In the genomic region with DNA sequence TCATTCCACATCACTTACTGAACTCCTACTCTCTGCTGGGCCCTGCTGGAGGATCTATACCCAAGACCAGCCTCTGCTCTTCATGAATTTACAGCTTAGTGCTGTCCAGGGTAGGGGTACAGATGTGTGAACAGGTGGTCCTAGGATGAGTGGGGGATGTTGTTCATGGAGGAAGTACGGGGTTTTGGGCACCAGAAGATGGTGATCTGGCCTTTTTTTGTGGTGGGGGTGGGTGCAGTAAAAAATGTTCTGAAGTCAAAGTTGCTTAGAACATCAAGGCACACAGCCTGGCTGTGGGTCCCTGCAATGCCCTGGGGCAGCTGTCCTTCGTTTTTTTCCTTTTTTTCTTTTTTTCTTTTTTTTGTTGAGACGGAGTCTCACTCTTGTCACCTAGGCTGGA, we compare ENCODE assay signal across 14 cellular contexts.
"Had no signal": no experiment of that assay in that cellular context is flagged by ENCODE, and none has a peak within 500 bp of the region (broad histone marks: within the 10 kb centered on the region; RNA-seq: fewer than 3 reads in every experiment).

No MANE protein-coding gene starts in this region.

- H3K4me3 ChIP-seq: ascending aorta, lung, stomach, thoracic aorta had no signal

- H3K4me1 ChIP-seq: ascending aorta, stomach had no signal

- H3K9me3 ChIP-seq: ascending aorta, stomach, thoracic aorta had no signal

- H3K27ac ChIP-seq: ascending aorta, stomach, thoracic aorta had no signal

- ATAC-seq: activated naive CD8-positive, alpha-beta T cell treated with anti-CD3 and anti-CD28 coated beads, Interleukin-2, amount 50 U/mL, for 24 hours; esophagus mucosa; left cardiac atrium had no signal

- H3K4me3 Mint-ChIP-seq: activated CD4-positive, alpha-beta T cell treated with anti-CD3 and anti-CD28 coated beads for 36 hours; activated naive CD8-positive, alpha-beta T cell treated with anti-CD3 and anti-CD28 coated beads, Interleukin-2, amount 50 U/mL, for 24 hours had no signal

- DNase-seq: activated gamma-delta T cell; activated naive CD8-positive, alpha-beta T cell treated with anti-CD3 and anti-CD28 coated beads, Interleukin-2, amount 50 U/mL, for 24 hours; hypothalamus; left cardiac atrium; midbrain; posterior cingulate gyrus; stimulated activated CD4-positive, alpha-beta T cell treated with anti-CD3 and anti-CD28 coated beads, Interleukin-4, amount 100 ng/mL, for 24 hours; stomach; T-helper 9 cell had no signal

- H3K36me3 ChIP-seq: ascending aorta, stomach, thoracic aorta had no signal

- H3K27ac Mint-ChIP-seq: activated naive CD8-positive, alpha-beta T cell treated with anti-CD3 and anti-CD28 coated beads, Interleukin-2, amount 50 U/mL, for 24 hours had no signal

- H3K9me3 Mint-ChIP-seq: activated naive CD8-positive, alpha-beta T cell treated with anti-CD3 and anti-CD28 coated beads, Interleukin-2, amount 50 U/mL, for 24 hours had no signal

- H3K27me3 Mint-ChIP-seq: activated CD4-positive, alpha-beta T cell treated with anti-CD3 and anti-CD28 coated beads for 36 hours; activated naive CD8-positive, alpha-beta T cell treated with anti-CD3 and anti-CD28 coated beads, Interleukin-2, amount 50 U/mL, for 24 hours had no signal

- H3K27me3 ChIP-seq: ascending aorta had no signal
